Comparison of ENCODE assay signal across 15 cellular contexts in genomic region chr4:25856756-25857155, GRCh38. TPM values are rescaled to one million over a fixed set of nuclear protein-coding genes. Genes with fewer than 3 reads are reported as not detected.
DNase-seq lines count a peak whose midpoint lies in the region; ATAC-seq, FAIRE-seq and TF ChIP-seq lines count a peak whose summit lies in the region.
"Had no signal": no experiment of that assay in that cellular context is flagged by ENCODE, and none has a peak within 500 bp of the region (broad histone marks: within the 10 kb centered on the region; RNA-seq: fewer than 3 reads in every experiment).

No MANE protein-coding gene starts in this region.

- no peaks in the 10 kb centered on the region for H3K36me3 ChIP-seq in small intestine (ENCODE audit: control insufficient read depth in 2 of 2, insufficient read depth in 2 of 2, low read length in 2 of 2)

- no peaks in the 10 kb centered on the region for H3K27me3 Mint-ChIP-seq in activated naive CD8-positive, alpha-beta T cell
- peaks cover under 1% of the 10 kb centered on the region for H3K27me3 Mint-ChIP-seq in activated naive CD8-positive, alpha-beta T cell treated with anti-CD3 and anti-CD28 coated beads for 36 hours
- H3K27me3 Mint-ChIP-seq in stimulated activated naive B cell treated with anti-CD40 and anti-IgM and Interleukin-4, amounts not matched to agents 10 μg/mL and 1 μg/mL and 100 μg/mL, for 72 hours: no peaks in the 10 kb centered on the region
- H3K27me3 Mint-ChIP-seq: brain had no signal

- H3K4me1 ChIP-seq in small intestine (ENCODE audit: control insufficient read depth in 2 of 2, insufficient read depth in 1 of 2, low read depth in 1 of 2, low read length in 1 of 2): peaks cover 12 to 18% of the 10 kb centered on the region in 2 donors

- H3K36me3 Mint-ChIP-seq in activated naive CD8-positive, alpha-beta T cell: no peaks in the 10 kb centered on the region
- peaks cover 25% of the 10 kb centered on the region for H3K36me3 Mint-ChIP-seq in activated naive CD8-positive, alpha-beta T cell treated with anti-CD3 and anti-CD28 coated beads for 36 hours
- peaks cover 27 to 39% of the 10 kb centered on the region in 2 donors for H3K36me3 Mint-ChIP-seq in stimulated activated naive B cell treated with anti-CD40 and anti-IgM and Interleukin-4, amounts not matched to agents 10 μg/mL and 1 μg/mL and 100 μg/mL, for 72 hours
- H3K36me3 Mint-ChIP-seq: brain had no signal

- no peak overlapping the region for H3K27ac ChIP-seq in small intestine (ENCODE audit: low read depth in 1 of 2, low read length in 1 of 2)

- H3K4me3 Mint-ChIP-seq in activated naive CD8-positive, alpha-beta T cell: no peak overlapping the region
- H3K4me3 Mint-ChIP-seq in activated naive CD8-positive, alpha-beta T cell treated with anti-CD3 and anti-CD28 coated beads for 36 hours: no peak overlapping the region
- H3K4me3 Mint-ChIP-seq in stimulated activated naive B cell treated with anti-CD40 and anti-IgM and Interleukin-4, amounts not matched to agents 10 μg/mL and 1 μg/mL and 100 μg/mL, for 72 hours: no peak overlapping the region
- H3K4me3 Mint-ChIP-seq: brain had no signal

- H3K4me3 ChIP-seq in fibroblast of mammary gland (ENCODE audit: control insufficient read depth, low read depth, low read length): no peak overlapping the region
- H3K4me3 ChIP-seq in small intestine (ENCODE audit: low read depth in 1 of 2, low read length in 2 of 2): no peak overlapping the region

- peaks cover 73% of the 10 kb centered on the region for H3K4me1 Mint-ChIP-seq in activated naive CD8-positive, alpha-beta T cell (ENCODE audit: low read depth)
- H3K4me1 Mint-ChIP-seq in activated naive CD8-positive, alpha-beta T cell treated with anti-CD3 and anti-CD28 coated beads for 36 hours: peaks cover 63% of the 10 kb centered on the region
- H3K4me1 Mint-ChIP-seq in stimulated activated naive B cell treated with anti-CD40 and anti-IgM and Interleukin-4, amounts not matched to agents 10 μg/mL and 1 μg/mL and 100 μg/mL, for 72 hours: peaks cover 65 to 84% of the 10 kb centered on the region in 2 donors

- ATAC-seq in stimulated activated naive B cell treated with anti-CD40 and anti-IgM and Interleukin-4, amounts not matched to agents 10 μg/mL and 1 μg/mL and 100 μg/mL, for 72 hours (replicated peaks): no peak
- ATAC-seq in GM18867 (IDR thresholded peaks at IDR 0.05; ENCODE audit: unreplicated experiment): no peak

- TF ChIP-seq CTCF in fibroblast of mammary gland (conservative IDR thresholded peaks at IDR 0.05; ENCODE audit: control insufficient read depth, insufficient read depth, low read depth, low read length): no peak

- no peak for DNase-seq in activated naive CD8-positive, alpha-beta T cell treated with anti-CD3 and anti-CD28 coated beads for 36 hours
- DNase-seq in SKM-1 treated with dmso at 0.1 percent for 144 hours (lab: John Stamatoyannopoulos, UW; ENCODE audit: unreplicated experiment): peak; percentile 58
- peak; percentile 46 for DNase-seq in fibroblast of mammary gland (ENCODE audit: low read depth)
- no peak for DNase-seq in stimulated activated naive B cell treated with anti-CD40 and anti-IgM and Interleukin-4, amounts not matched to agents 10 μg/mL and 1 μg/mL and 100 μg/mL, for 72 hours
- no peak for DNase-seq in activated CD4-positive, CD25-positive, alpha-beta regulatory T cell treated with anti-CD3 and anti-CD28 coated beads, Interleukin-2, amount 50 U/mL, for 72 hours
- DNase-seq in small intestine: no peak
- DNase-seq: hypothalamus; NCI-H1417 treated with DMSO at 0.1 percent for 48 hours; NCI-H524; stimulated activated CD8-positive, alpha-beta memory T cell treated with anti-CD3 and anti-CD28 coated beads, Interleukin-4, amount 100 ng/mL, for 48 hours had no signal

- no peaks in the 10 kb centered on the region for H3K9me3 Mint-ChIP-seq in activated naive CD8-positive, alpha-beta T cell (ENCODE audit: low read depth)
- H3K9me3 Mint-ChIP-seq in activated naive CD8-positive, alpha-beta T cell treated with anti-CD3 and anti-CD28 coated beads for 36 hours: no peaks in the 10 kb centered on the region
- no peaks in the 10 kb centered on the region for H3K9me3 Mint-ChIP-seq in stimulated activated naive B cell treated with anti-CD40 and anti-IgM and Interleukin-4, amounts not matched to agents 10 μg/mL and 1 μg/mL and 100 μg/mL, for 72 hours
- H3K9me3 Mint-ChIP-seq: brain had no signal

- H3K27ac Mint-ChIP-seq in activated naive CD8-positive, alpha-beta T cell: peak overlapping the region; percentile 58
- H3K27ac Mint-ChIP-seq in activated naive CD8-positive, alpha-beta T cell treated with anti-CD3 and anti-CD28 coated beads for 36 hours: no peak overlapping the region
- H3K27ac Mint-ChIP-seq in stimulated activated naive B cell treated with anti-CD40 and anti-IgM and Interleukin-4, amounts not matched to agents 10 μg/mL and 1 μg/mL and 100 μg/mL, for 72 hours: peak overlapping the region; percentile 75

- H3K9me3 ChIP-seq in small intestine (ENCODE audit: control insufficient read depth, low read depth): no peaks in the 10 kb centered on the region

- H3K27me3 ChIP-seq in small intestine (ENCODE audit: control insufficient read depth in 2 of 2, insufficient read depth in 2 of 2, low read length in 2 of 2): no peaks in the 10 kb centered on the region

- WGBS in small intestine, 3 donors: 48 to 52% (median 52%) methylated on average over 1 of the region's 1 CpG

- FAIRE-seq in small intestine (lab: Jason Lieb, UNC): no peak
- FAIRE-seq: endometrium, GM18507 had no signal

RNA-seq across cellular contexts. Expression of gene SEL1L3, which starts 6.0 kb away (rescaled TPM):
- 10 to 100 TPM; 25.5 to 27.1 TPM for total RNA-seq in activated naive CD8-positive, alpha-beta T cell treated with anti-CD3 and anti-CD28 coated beads for 36 hours
- polyA plus RNA-seq in small intestine: 10 to 100 TPM; 42.7 to 77.5 (median 51.1) TPM

RNA-seq across cellular contexts. Expression of gene SMIM20, which starts 57.3 kb away (rescaled TPM):
- 10 to 100 TPM; 22.9 to 23.5 TPM for total RNA-seq in activated naive CD8-positive, alpha-beta T cell treated with anti-CD3 and anti-CD28 coated beads for 36 hours
- polyA plus RNA-seq in small intestine: 100 to 1,000 TPM in 1 of 3 donors, 10 to 100 TPM in 2; 60.8 to 101 (median 90.1) TPM

Comparison
In these comparisons a context has a peak if more than half of its experiments do, and no peak if none do; other contexts are left out.
1. DNase-seq: peak in SKM-1 treated with dmso at 0.1 percent for 144 hours (single experiment) and fibroblast of mammary gland (single experiment); none in activated naive CD8-positive, alpha-beta T cell treated with anti-CD3 and anti-CD28 coated beads for 36 hours (single experiment), stimulated activated naive B cell treated with anti-CD40 and anti-IgM and Interleukin-4, amounts not matched to agents 10 μg/mL and 1 μg/mL and 100 μg/mL, for 72 hours (single experiment), activated CD4-positive, CD25-positive, alpha-beta regulatory T cell treated with anti-CD3 and anti-CD28 coated beads, Interleukin-2, amount 50 U/mL, for 72 hours (single experiment) and small intestine (single experiment).